Comparison of ENCODE assay signal across 1 cellular context in the genomic region with DNA sequence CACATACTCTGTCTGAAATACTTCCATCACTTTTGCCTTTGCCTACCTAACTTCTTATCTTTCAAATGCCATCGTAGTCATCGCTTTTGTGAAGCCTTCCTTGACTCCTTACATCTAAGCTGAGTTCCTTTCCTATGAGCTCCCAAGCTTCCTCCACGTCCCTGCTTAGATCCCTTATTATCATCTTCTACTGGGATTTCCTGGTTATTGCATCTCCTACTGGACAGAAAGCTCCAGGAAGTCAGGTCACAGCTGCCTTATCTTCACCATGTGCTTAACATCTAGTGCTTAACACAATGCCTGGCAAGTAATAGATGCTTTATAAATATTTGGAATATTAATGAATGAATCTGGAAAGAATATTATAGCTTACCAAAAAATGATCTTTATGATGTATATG.
TF ChIP-seq lines count a peak whose summit lies in the region.

No MANE protein-coding gene starts in this region.

TF ChIP-seq in A549, 52 proteins besides CTCF, POLR2A, EP300 and RAD21:
- TF ChIP-seq CBX8 (IDR thresholded peaks at IDR 0.05) = no peak
- no peak for TF ChIP-seq ZFP36 (IDR thresholded peaks at IDR 0.05; ENCODE audit: borderline replicate concordance, partially characterized antibody)
- TF ChIP-seq CBX2 (IDR thresholded peaks at IDR 0.05; ENCODE audit: borderline replicate concordance, low read depth) = no peak
- no peak for TF ChIP-seq NFE2L2 (conservative IDR thresholded peaks at IDR 0.05; ENCODE audit: low read length)
- TF ChIP-seq HOXA7 (CRISPR knock-in tag; IDR thresholded peaks at IDR 0.05) = no peak
- no peak for TF ChIP-seq SREBF2 (IDR thresholded peaks at IDR 0.05)
- TF ChIP-seq JUN (IDR thresholded peaks at IDR 0.05) = no peak
- no peak for TF ChIP-seq EHMT2 (IDR thresholded peaks at IDR 0.05; ENCODE audit: low read depth)
- TF ChIP-seq PHF8 (IDR thresholded peaks at IDR 0.05; ENCODE audit: borderline replicate concordance, low read depth) = no peak
- no peak for TF ChIP-seq ESRRA (IDR thresholded peaks at IDR 0.05; ENCODE audit: borderline replicate concordance, low read length)
- TF ChIP-seq TFCP2L1 (CRISPR knock-in tag; IDR thresholded peaks at IDR 0.05) = no peak
- TF ChIP-seq HOXB5 (CRISPR knock-in tag; IDR thresholded peaks at IDR 0.05) = no peak
- no peak for TF ChIP-seq JUNB (IDR thresholded peaks at IDR 0.05)
- TF ChIP-seq ZC3H11A (IDR thresholded peaks at IDR 0.05) = no peak
- TF ChIP-seq SMC3 (IDR thresholded peaks at IDR 0.05) = no peak
- TF ChIP-seq RARB (CRISPR knock-in tag; IDR thresholded peaks at IDR 0.05) = no peak
- TF ChIP-seq, protein P1, sequence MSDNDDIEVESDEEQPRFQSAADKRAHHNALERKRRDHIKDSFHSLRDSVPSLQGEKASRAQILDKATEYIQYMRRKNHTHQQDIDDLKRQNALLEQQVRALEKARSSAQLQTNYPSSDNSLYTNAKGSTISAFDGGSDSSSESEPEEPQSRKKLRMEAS (IDR thresholded peaks at IDR 0.05) = no peak
- TF ChIP-seq, protein P2, sequence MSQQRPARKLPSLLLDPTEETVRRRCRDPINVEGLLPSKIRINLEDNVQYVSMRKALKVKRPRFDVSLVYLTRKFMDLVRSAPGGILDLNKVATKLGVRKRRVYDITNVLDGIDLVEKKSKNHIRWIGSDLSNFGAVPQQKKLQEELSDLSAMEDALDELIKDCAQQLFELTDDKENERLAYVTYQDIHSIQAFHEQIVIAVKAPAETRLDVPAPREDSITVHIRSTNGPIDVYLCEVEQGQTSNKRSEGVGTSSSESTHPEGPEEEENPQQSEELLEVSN (IDR thresholded peaks at IDR 0.05; ENCODE audit: borderline replicate concordance, low read depth) = no peak
- TF ChIP-seq MAZ (IDR thresholded peaks at IDR 0.05; ENCODE audit: borderline replicate concordance, low read depth, low read length) = no peak
